Comparison of ENCODE assay signal across 15 cellular contexts in the genomic region with DNA sequence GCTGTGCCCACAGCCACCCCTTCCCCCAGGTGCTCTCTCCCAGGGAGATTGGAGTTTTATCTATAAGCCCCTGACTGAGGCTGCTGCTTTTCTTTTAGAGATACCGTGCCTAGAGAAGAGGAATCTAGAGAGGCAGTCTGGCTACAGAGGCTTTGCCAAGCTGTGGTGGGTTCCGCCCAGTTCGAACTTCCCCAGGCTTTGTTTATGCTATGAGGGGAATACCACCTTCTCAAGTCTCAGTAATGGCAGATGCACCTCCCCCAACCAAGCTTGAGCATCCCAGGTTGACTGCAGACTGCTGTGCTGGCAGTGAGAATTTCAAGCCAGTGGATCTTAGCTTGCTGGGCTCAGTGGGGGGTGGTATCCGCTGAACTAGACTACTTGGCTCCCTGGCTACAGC.
A peak's percentile ranks its signal among the peaks of the same experiment; 100 is the strongest.
DNase-seq lines count a peak whose midpoint lies in the region; ATAC-seq and TF ChIP-seq lines count a peak whose summit lies in the region.
"Had no signal": no experiment of that assay in that cellular context is flagged by ENCODE, and none has a peak within 500 bp of the region (broad histone marks: within the 10 kb centered on the region; RNA-seq: fewer than 3 reads in every experiment).

No MANE protein-coding gene starts in this region.

- peak overlapping the region; percentile 33 for H3K27ac ChIP-seq in KMS-11
- H3K27ac ChIP-seq: BLaER1 treated with 17β-estradiol and CSF1 and Interleukin-3, amounts not matched to agents 10 nM and 100 nM; HL-60 had no signal

- no peak for TF ChIP-seq CTCF in KMS-11 (conservative IDR thresholded peaks at IDR 0.05; ENCODE audit: low read depth, low read length)

- peaks cover 24% of the 10 kb centered on the region for H3K4me1 ChIP-seq in KMS-11 (ENCODE audit: low read depth, poor library complexity, severe bottlenecking)
- H3K4me1 ChIP-seq: BLaER1 treated with 17β-estradiol and CSF1 and Interleukin-3, amounts not matched to agents 10 nM and 100 nM had no signal

- H3K9ac ChIP-seq in KMS-11 = no peak overlapping the region
- H3K9ac ChIP-seq: BLaER1 treated with 17β-estradiol and CSF1 and Interleukin-3, amounts not matched to agents 10 nM and 100 nM had no signal

- no peak overlapping the region for H3K4me3 Mint-ChIP-seq in stimulated activated naive B cell treated with anti-CD40 and anti-IgM and Interleukin-4, amounts not matched to agents 10 μg/mL and 1 μg/mL and 100 μg/mL, for 72 hours
- H3K4me3 Mint-ChIP-seq: B cell; CD8-positive, alpha-beta T cell had no signal

- H3K27me3 Mint-ChIP-seq in stimulated activated naive B cell treated with anti-CD40 and anti-IgM and Interleukin-4, amounts not matched to agents 10 μg/mL and 1 μg/mL and 100 μg/mL, for 72 hours = peaks cover 4 to 18% of the 10 kb centered on the region in 2 donors

- peak; percentile 52 for ATAC-seq in GM18498 (IDR thresholded peaks at IDR 0.05; ENCODE audit: unreplicated experiment)
- ATAC-seq in GM19025 (IDR thresholded peaks at IDR 0.05; ENCODE audit: low read depth, unreplicated experiment) = peak; percentile 85
- peak; percentile 56 to 65 for ATAC-seq in stimulated activated naive B cell treated with anti-CD40 and anti-IgM and Interleukin-4, amounts not matched to agents 10 μg/mL and 1 μg/mL and 100 μg/mL, for 72 hours (replicated peaks)
- ATAC-seq: CD8-positive, alpha-beta T cell had no signal

- H4K20me1 ChIP-seq in KMS-11 (ENCODE audit: insufficient read depth) = no peaks in the 10 kb centered on the region
- H4K20me1 ChIP-seq: BLaER1 treated with 17β-estradiol and CSF1 and Interleukin-3, amounts not matched to agents 10 nM and 100 nM had no signal

- H3K27me3 ChIP-seq in KMS-11 (ENCODE audit: insufficient read depth, low read depth) = no peaks in the 10 kb centered on the region
- H3K27me3 ChIP-seq: BLaER1 treated with 17β-estradiol and CSF1 and Interleukin-3, amounts not matched to agents 10 nM and 100 nM had no signal

- H3K4me2 ChIP-seq in KMS-11 = no peak overlapping the region
- H3K4me2 ChIP-seq: BLaER1 treated with 17β-estradiol and CSF1 and Interleukin-3, amounts not matched to agents 10 nM and 100 nM had no signal

- H3K27ac Mint-ChIP-seq in stimulated activated naive B cell treated with anti-CD40 and anti-IgM and Interleukin-4, amounts not matched to agents 10 μg/mL and 1 μg/mL and 100 μg/mL, for 72 hours = no peak overlapping the region
- H3K27ac Mint-ChIP-seq: B cell; CD8-positive, alpha-beta T cell had no signal

- no peak overlapping the region for H2AFZ ChIP-seq in KMS-11 (ENCODE audit: low read depth)

- no peaks in the 10 kb centered on the region for H3K79me2 ChIP-seq in KMS-11 (ENCODE audit: insufficient read depth, low read depth)

- no peaks in the 10 kb centered on the region for H3K36me3 ChIP-seq in KMS-11 (ENCODE audit: insufficient read depth)
- H3K36me3 ChIP-seq: BLaER1 treated with 17β-estradiol and CSF1 and Interleukin-3, amounts not matched to agents 10 nM and 100 nM had no signal

- peaks cover 0 to 8% of the 10 kb centered on the region in 2 donors for H3K36me3 Mint-ChIP-seq in stimulated activated naive B cell treated with anti-CD40 and anti-IgM and Interleukin-4, amounts not matched to agents 10 μg/mL and 1 μg/mL and 100 μg/mL, for 72 hours
- H3K36me3 Mint-ChIP-seq: CD8-positive, alpha-beta T cell had no signal

- H3K4me1 Mint-ChIP-seq in stimulated activated naive B cell treated with anti-CD40 and anti-IgM and Interleukin-4, amounts not matched to agents 10 μg/mL and 1 μg/mL and 100 μg/mL, for 72 hours = no peaks in the 10 kb centered on the region
- H3K4me1 Mint-ChIP-seq: B cell had no signal

- H3K4me3 ChIP-seq in KMS-11 (IDR thresholded peaks at IDR 0.05; ENCODE audit: insufficient read depth, low read depth, low read length) = no peak overlapping the region
- H3K4me3 ChIP-seq: BLaER1 treated with 17β-estradiol and CSF1 and Interleukin-3, amounts not matched to agents 10 nM and 100 nM had no signal

- H3K9me3 Mint-ChIP-seq in stimulated activated naive B cell treated with anti-CD40 and anti-IgM and Interleukin-4, amounts not matched to agents 10 μg/mL and 1 μg/mL and 100 μg/mL, for 72 hours = peaks cover 14 to 30% of the 10 kb centered on the region in 2 donors

- no peak for DNase-seq in stimulated activated naive B cell treated with anti-CD40 and anti-IgM and Interleukin-4, amounts not matched to agents 10 μg/mL and 1 μg/mL and 100 μg/mL, for 72 hours
- DNase-seq in DMS 273 (lab: John Stamatoyannopoulos, UW; ENCODE audit: unreplicated experiment) (no peak), COLO668 (lab: John Stamatoyannopoulos, UW; ENCODE audit: unreplicated experiment) (no peak)
- DNase-seq in activated CD8-positive, alpha-beta memory T cell treated with anti-CD3 and anti-CD28 coated beads for 24 hours = no peak
- DNase-seq: CD8-positive, alpha-beta T cell; COR-L47; GDM1; GOT3; H7 had no signal
